Comparison of ENCODE assay signal across 25 cellular contexts in the genomic region with DNA sequence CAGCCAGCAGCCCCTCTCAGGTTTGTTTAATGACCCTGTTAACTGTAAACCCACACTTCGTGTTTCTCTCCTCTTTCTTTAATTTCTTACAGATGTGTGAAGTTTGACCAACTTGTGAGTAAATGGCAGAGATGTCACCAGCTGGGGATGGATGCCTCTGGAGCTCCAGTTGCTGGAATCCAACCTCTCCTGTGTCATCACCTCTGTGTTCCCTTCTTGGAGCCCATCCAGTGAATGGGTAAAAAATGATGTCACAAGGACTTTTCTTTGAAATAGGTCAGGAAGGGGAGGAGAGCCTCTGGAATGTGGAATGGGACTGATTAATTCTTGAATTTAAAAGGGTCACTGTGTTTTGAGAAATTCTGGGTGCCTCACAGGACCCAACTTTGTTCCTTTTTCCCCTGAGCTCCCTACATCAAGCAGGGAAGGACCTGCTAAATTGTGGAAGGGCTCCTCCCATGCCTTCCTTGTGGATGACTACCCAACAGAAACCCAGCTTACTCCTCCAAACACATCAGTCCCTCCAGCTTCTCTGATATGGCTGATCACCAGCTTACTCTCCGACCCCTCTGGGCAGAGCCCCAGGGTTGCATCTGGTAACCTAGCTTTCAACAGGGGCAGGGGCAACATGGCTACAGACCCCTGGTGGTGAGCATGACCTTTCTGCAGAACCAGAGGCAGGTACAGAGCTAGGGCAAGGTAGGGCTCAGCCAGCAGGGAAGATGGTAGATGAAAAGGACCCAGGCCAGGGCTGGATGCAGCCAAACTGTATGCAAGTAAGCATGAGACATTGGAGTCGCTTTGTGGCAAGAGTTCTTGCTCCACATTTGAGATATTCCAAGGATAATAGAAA.
DNase-seq lines count a peak whose midpoint lies in the region; ATAC-seq, FAIRE-seq and TF ChIP-seq lines count a peak whose summit lies in the region.
"Had no signal": no experiment of that assay in that cellular context is flagged by ENCODE, and none has a peak within 500 bp of the region (broad histone marks: within the 10 kb centered on the region; RNA-seq: fewer than 3 reads in every experiment).

No MANE protein-coding gene starts in this region.

- TF ChIP-seq POLR2A in IMR-90 (IDR thresholded peaks at IDR 0.05; ENCODE audit: low read depth, low read length) (no peak), endothelial cell of umbilical vein (IDR thresholded peaks at IDR 0.05; ENCODE audit: low read depth, low read length) (no peak), transverse colon (IDR thresholded peaks at IDR 0.05) (no peak)

- peaks cover 7% of the 10 kb centered on the region for H3K36me3 Mint-ChIP-seq in neural crest cell (ENCODE audit: low read depth)
- H3K36me3 Mint-ChIP-seq: CD14-positive monocyte had no signal

- FAIRE-seq in endothelial cell of umbilical vein (lab: Jason Lieb, UNC): no peak
- FAIRE-seq: colon, HTR-8/SVneo, TTC549 had no signal

- H3K4me3 ChIP-seq in IMR-90 (ENCODE audit: insufficient read depth, low read depth, low read length) (no peak overlapping the region), endothelial cell of umbilical vein (replicated peaks in 1 of 3; ENCODE audit: insufficient read depth in 1 of 3, low read depth in 1 of 3, low read length in 3 of 3) (no peak overlapping the region), transverse colon (no peak overlapping the region)
- H3K4me3 ChIP-seq: esophagus squamous epithelium, skin epidermis had no signal

- H3K79me2 ChIP-seq in endothelial cell of umbilical vein (ENCODE audit: control insufficient read depth, insufficient read depth, low read length): no peaks in the 10 kb centered on the region

- H3K23ac ChIP-seq in IMR-90 (ENCODE audit: low read depth, low read length): no peak overlapping the region

- BruUV-seq in IMR-90 (replicated peaks; lab: Mats Ljungman, UMichigan) (no TSS peak), endothelial cell of umbilical vein (replicated peaks; lab: Mats Ljungman, UMichigan) (no TSS peak)

- H3K4ac ChIP-seq in IMR-90 (ENCODE audit: low read depth, low read length): no peak overlapping the region

- H2BK15ac ChIP-seq in IMR-90 (ENCODE audit: low read depth, low read length): no peak overlapping the region

- no peak overlapping the region for H2AK5ac ChIP-seq in IMR-90 (ENCODE audit: low read depth, low read length)

- no peak overlapping the region for H3K4me3 Mint-ChIP-seq in neural crest cell
- H3K4me3 Mint-ChIP-seq: activated naive CD8-positive, alpha-beta T cell treated with anti-CD3 and anti-CD28 coated beads, Interleukin-2, amount 50 U/mL, for 24 hours; CD14-positive monocyte; T-cell had no signal

- H3K9me3 ChIP-seq in IMR-90 (ENCODE audit: control insufficient read depth, insufficient read depth, low read length): 0 out of 2 replicates have a peak, but pooled peaks cover 2% of the 10 kb centered on the region
- H3K9me3 ChIP-seq in endothelial cell of umbilical vein (replicated peaks; ENCODE audit: control insufficient read depth, insufficient read depth, low read length): no peaks in the 10 kb centered on the region
- H3K9me3 ChIP-seq in transverse colon: no peaks in the 10 kb centered on the region
- H3K9me3 ChIP-seq: esophagus squamous epithelium had no signal

- H2AFZ ChIP-seq in IMR-90 (replicated peaks; ENCODE audit: low read length, poor library complexity): no peak overlapping the region
- peak overlapping the region; percentile 24 for H2AFZ ChIP-seq in endothelial cell of umbilical vein (ENCODE audit: low read depth, low read length)

- WGBS in IMR-90 (ENCODE audit: extremely low coverage in 2 of 2, insufficient read length in 1 of 2), 2 experiments: 67% methylated on average over 1 of the region's 3 CpGs; no CpG with 5 or more reads in 1 of the 2 experiments
- WGBS in transverse colon (ENCODE audit: low coverage in 1 of 2), 2 donors: 72% methylated on average over 3 of the region's 3 CpGs; no CpG with 5 or more reads in 1 of the 2 donors

- no peak for TF ChIP-seq RAD21 in IMR-90 (IDR thresholded peaks at IDR 0.05; ENCODE audit: low read length)

- H4K20me1 ChIP-seq in IMR-90 (ENCODE audit: insufficient read depth, low read length) (no peaks in the 10 kb centered on the region), endothelial cell of umbilical vein (replicated peaks; ENCODE audit: control insufficient read depth, extremely low read depth, insufficient read depth, low read length) (no peaks in the 10 kb centered on the region)

- H4K91ac ChIP-seq in IMR-90 (ENCODE audit: insufficient read depth, low read depth, low read length): no peak overlapping the region

- ATAC-seq in IMR-90 (ENCODE audit: low read depth) (no peak), GM18907 (IDR thresholded peaks at IDR 0.05; ENCODE audit: unreplicated experiment) (no peak)
- ATAC-seq: activated naive CD8-positive, alpha-beta T cell treated with anti-CD3 and anti-CD28 coated beads, Interleukin-2, amount 50 U/mL, for 24 hours; T-cell had no signal

- H2BK5ac ChIP-seq in IMR-90 (ENCODE audit: low read depth, low read length, poor library complexity, severe bottlenecking): no peak overlapping the region

- peaks cover 8% of the 10 kb centered on the region for H3K9me3 Mint-ChIP-seq in neural crest cell

- TF ChIP-seq EP300 in transverse colon (IDR thresholded peaks at IDR 0.05; ENCODE audit: low read depth): no peak

- CTCF ChIA-PET in IMR-90 (lab: Yijun Ruan, JAX): no interaction called here
- CTCF ChIA-PET in endothelial cell of umbilical vein (lab: Charles Lee): interaction anchor here (0.9 to 1.8 kb wide), 2 partner anchors 17 to 22 kb away, joined by 4 to 5 read pairs; no protein-coding TSS in a partner anchor

- intact Hi-C loops in IMR-90 (cut with micrococcal nuclease): no loop called here
- intact Hi-C loops in endothelial cell of umbilical vein (cut with micrococcal nuclease): no loop called here
- intact Hi-C loops in transverse colon (cut with DNase I; ENCODE audit: low total_unique reads): no loop called here

- no peak overlapping the region for H3K14ac ChIP-seq in IMR-90 (replicated peaks; ENCODE audit: low read depth, low read length)

- H3K4me2 ChIP-seq in IMR-90 (ENCODE audit: low read depth, low read length) (no peak overlapping the region), endothelial cell of umbilical vein (ENCODE audit: insufficient read depth, low read length) (no peak overlapping the region)
- H3K4me2 ChIP-seq: KMS-11 had no signal

- dilution Hi-C loops in IMR-90 (cut with HindIII; ENCODE audit: low sequenced_read_pairs, unreplicated experiment) (no loop called here), endothelial cell of umbilical vein (cut with MboI; ENCODE audit: extremely low pct_ligation_motif_present, low sequenced_read_pairs) (no loop called here)

- no peaks in the 10 kb centered on the region for H3K27me3 Mint-ChIP-seq in neural crest cell (ENCODE audit: low read depth)
- H3K27me3 Mint-ChIP-seq: activated naive CD8-positive, alpha-beta T cell treated with anti-CD3 and anti-CD28 coated beads, Interleukin-2, amount 50 U/mL, for 24 hours had no signal

- H3K27me3 ChIP-seq in IMR-90 (ENCODE audit: control insufficient read depth, insufficient read depth, low read length) (peaks cover 8% of the 10 kb centered on the region), endothelial cell of umbilical vein (ENCODE audit: control insufficient read depth in 2 of 2, insufficient read depth in 2 of 2, low read length in 2 of 2) (no peaks in the 10 kb centered on the region), transverse colon (no peaks in the 10 kb centered on the region)
- H3K27me3 ChIP-seq: brain microvascular endothelial cell, esophagus squamous epithelium had no signal

- no peak overlapping the region for H4K8ac ChIP-seq in IMR-90 (ENCODE audit: low read depth in 2 of 2, low read length in 2 of 2)

- no peaks in the 10 kb centered on the region for H3K79me1 ChIP-seq in IMR-90 (ENCODE audit: low read depth in 1 of 2, low read length in 2 of 2)

- in situ Hi-C loops in IMR-90 (cut with MboI; ENCODE audit: low sequenced_read_pairs) (no loop called here), transverse colon (cut with MboI; ENCODE audit: low pct_ligation_motif_present in 1 of 4, low pct_unique_long_range_greater_than_20kb in 1 of 4, low sequenced_read_pairs in 3 of 4) (no loop called here)

- no peak overlapping the region for H3K18ac ChIP-seq in IMR-90 (ENCODE audit: low read depth, low read length)

- peaks cover 19% of the 10 kb centered on the region for H3K4me1 Mint-ChIP-seq in neural crest cell
- H3K4me1 Mint-ChIP-seq: activated naive CD8-positive, alpha-beta T cell treated with anti-CD3 and anti-CD28 coated beads, Interleukin-2, amount 50 U/mL, for 24 hours; CD14-positive monocyte; T-cell had no signal

- H3K27ac ChIP-seq in IMR-90 (ENCODE audit: insufficient read depth, low read length): no peak overlapping the region
- H3K27ac ChIP-seq in endothelial cell of umbilical vein (ENCODE audit: insufficient read depth, low read depth, low read length): no peak overlapping the region
- H3K27ac ChIP-seq in transverse colon: no peak overlapping the region
- H3K27ac ChIP-seq: brain microvascular endothelial cell, esophagus squamous epithelium, KMS-11, skin epidermis had no signal

- no peaks in the 10 kb centered on the region for H3K9me1 ChIP-seq in IMR-90 (ENCODE audit: insufficient read depth, low read length)
- H3K9me1 ChIP-seq in endothelial cell of umbilical vein (replicated peaks; ENCODE audit: control insufficient read depth, extremely low read depth, insufficient read depth, low read length): no peaks in the 10 kb centered on the region

- H3K4me1 ChIP-seq in IMR-90 (ENCODE audit: control insufficient read depth, insufficient read depth, low read length) (no peaks in the 10 kb centered on the region), endothelial cell of umbilical vein (ENCODE audit: control insufficient read depth, extremely low read depth, insufficient read depth, low read length) (no peaks in the 10 kb centered on the region), transverse colon (no peaks in the 10 kb centered on the region)
- H3K4me1 ChIP-seq: esophagus squamous epithelium had no signal

- H3K36me3 ChIP-seq in IMR-90 (ENCODE audit: control insufficient read depth, insufficient read depth, low read length) (no peaks in the 10 kb centered on the region), endothelial cell of umbilical vein (ENCODE audit: control insufficient read depth in 2 of 2, extremely low read depth in 1 of 2, insufficient read depth in 2 of 2, low read length in 2 of 2) (no peaks in the 10 kb centered on the region), transverse colon (no peaks in the 10 kb centered on the region)
- H3K36me3 ChIP-seq: brain microvascular endothelial cell, esophagus squamous epithelium had no signal

- H2BK20ac ChIP-seq in IMR-90 (ENCODE audit: low read depth, low read length): no peak overlapping the region

- no peak overlapping the region for H3K56ac ChIP-seq in IMR-90 (ENCODE audit: extremely low read depth, insufficient read depth, low read length)

- H4K5ac ChIP-seq in IMR-90 (ENCODE audit: low read depth, low read length): no peak overlapping the region

- DNase-seq in EH (ENCODE audit: low read depth) (peak; percentile 19), IMR-90 (peak; percentile 23), endothelial cell of umbilical vein (ENCODE audit: low read depth, low spot score) (no peak), neural crest cell (ENCODE audit: low read depth, low spot score) (no peak), transverse colon (no peak)
- DNase-seq in activated naive CD4-positive, alpha-beta T cell (lab: John Stamatoyannopoulos, UW): no peak
- DNase-seq: activated CD4-positive, alpha-beta T cell treated with anti-CD3 and anti-CD28 coated beads for 1 hour; activated effector memory CD4-positive, alpha-beta T cell treated with anti-CD3 and anti-CD28 coated beads, Interleukin-2, amount 50 U/mL, for 16 hours; activated naive CD8-positive, alpha-beta T cell treated with anti-CD3 and anti-CD28 coated beads, Interleukin-2, amount 50 U/mL, for 24 hours; brain microvascular endothelial cell; effector memory CD4-positive, alpha-beta T cell; esophagus squamous epithelium; MV-4-11; NCI-H524; NK-92 treated with Interleukin-12 subunit alpha and Interleukin-12 subunit beta, amount 100 ng/mL, for 24 hours; nucleus accumbens; stimulated activated CD4-positive, alpha-beta T cell treated with anti-CD3 and anti-CD28 coated beads, Interleukin-1b, Interleukin-23, amount 100 ng/mL, for 48 hours; T-cell had no signal

- H3K9ac ChIP-seq in IMR-90 (ENCODE audit: low read depth, low read length) (no peak overlapping the region), endothelial cell of umbilical vein (replicated peaks; ENCODE audit: extremely low read depth, insufficient read depth, low read length) (no peak overlapping the region)
- H3K9ac ChIP-seq: KMS-11 had no signal

- no peak overlapping the region for H2BK120ac ChIP-seq in IMR-90 (ENCODE audit: low read depth, low read length)

- POLR2A ChIA-PET in IMR-90 (lab: Charles Lee; ENCODE audit: unreplicated experiment): no interaction called here
- POLR2A ChIA-PET in endothelial cell of umbilical vein (lab: Charles Lee): no interaction called here

- H3K27ac Mint-ChIP-seq in neural crest cell (ENCODE audit: unreplicated experiment): peak overlapping the region; percentile 23
- H3K27ac Mint-ChIP-seq: activated naive CD8-positive, alpha-beta T cell treated with anti-CD3 and anti-CD28 coated beads, Interleukin-2, amount 50 U/mL, for 24 hours; CD14-positive monocyte; T-cell had no signal

- TF ChIP-seq CTCF in IMR-90 (conservative IDR thresholded peaks at IDR 0.05; ENCODE audit: low read depth, low read length) (no peak), endothelial cell of umbilical vein (IDR thresholded peaks at IDR 0.05; ENCODE audit: extremely low read depth in 1 of 2, insufficient read depth in 1 of 2, low read depth in 1 of 2, low read length in 2 of 2) (no peak), neural crest cell (conservative IDR thresholded peaks at IDR 0.05) (no peak), transverse colon (IDR thresholded peaks at IDR 0.05) (no peak)

- H2AK9ac ChIP-seq in IMR-90 (replicated peaks; ENCODE audit: low read depth, low read length, poor library complexity): no peak overlapping the region

Comparison
In these comparisons a context has a peak if more than half of its experiments do, and no peak if none do; other contexts are left out.
1. DNase-seq: peak in EH (single experiment) and IMR-90 (single experiment); none in endothelial cell of umbilical vein (single experiment), neural crest cell (single experiment), activated naive CD4-positive, alpha-beta T cell (0 of 4) and transverse colon (single experiment).